ENCODE assay signal across 8 cellular contexts in genomic region chr5:179906795-179907569, GRCh38. TPM values are rescaled to one million over a fixed set of nuclear protein-coding genes. Genes with fewer than 3 reads are reported as not detected.
DNase-seq lines count a peak whose midpoint lies in the region; ATAC-seq and TF ChIP-seq lines count a peak whose summit lies in the region.

No MANE protein-coding gene starts in this region.

- POLR2A ChIA-PET in CD8-positive, alpha-beta T cell (lab: Charles Lee): interaction anchor here (0.8 to 1.9 kb wide), 4 partner anchors 86 to 175 kb away, joined by 3 to 5 read pairs (median 4); partner anchors contain the start of genes MAML1 and SQSTM1
- POLR2A ChIA-PET in OCI-LY7 (lab: Charles Lee): interaction anchor here (0.6 to 0.8 kb wide), 2 partner anchors 28 to 363 kb away, joined by 3 to 6 read pairs; no protein-coding TSS in a partner anchor

- CTCF ChIA-PET in CD8-positive, alpha-beta T cell (lab: Charles Lee): interaction anchor here (0.6 to 2.1 kb wide), 7 partner anchors 50 to 371 kb away, joined by 3 to 11 read pairs (median 4); no protein-coding TSS in a partner anchor
- CTCF ChIA-PET in OCI-LY7 (lab: Charles Lee; ENCODE audit: unreplicated experiment): no interaction called here

- H3K27ac Mint-ChIP-seq in CD8-positive, alpha-beta T cell: peak overlapping the region; percentile 37

- H3K9me3 Mint-ChIP-seq in CD8-positive, alpha-beta T cell: no peaks in the 10 kb centered on the region

- no peaks in the 10 kb centered on the region for H4K20me1 ChIP-seq in OCI-LY7 (ENCODE audit: insufficient read depth, low read length)

- peak overlapping the region; percentile 58 for H3K9ac ChIP-seq in iPS-18a (ENCODE audit: low read length)
- H3K9ac ChIP-seq in skeletal muscle tissue (ENCODE audit: low read depth in 1 of 3, low read length in 3 of 3): peak overlapping the region; percentile 71 to 82 (median 78)

- no peaks in the 10 kb centered on the region for H3K9me3 ChIP-seq in CD8-positive, alpha-beta T cell (ENCODE audit: low read length)
- H3K9me3 ChIP-seq in OCI-LY7 (ENCODE audit: low read length) (no peaks in the 10 kb centered on the region), ascending aorta (no peaks in the 10 kb centered on the region), iPS-18a (ENCODE audit: control insufficient read depth, low read depth, low read length) (no peaks in the 10 kb centered on the region), skeletal muscle tissue (ENCODE audit: control insufficient read depth in 3 of 3, low read length in 3 of 3) (no peaks in the 10 kb centered on the region)

- H3K79me2 ChIP-seq in OCI-LY7 (ENCODE audit: insufficient read depth, low read depth, low read length): peaks cover 21% of the 10 kb centered on the region

- peaks cover 6% of the 10 kb centered on the region for H3K36me3 ChIP-seq in CD8-positive, alpha-beta T cell (ENCODE audit: insufficient read depth, low read length)
- H3K36me3 ChIP-seq in H7 (replicated peaks; ENCODE audit: control insufficient read depth, insufficient read depth, low read length): peaks cover 5% of the 10 kb centered on the region
- peaks cover 31% of the 10 kb centered on the region for H3K36me3 ChIP-seq in OCI-LY7 (ENCODE audit: insufficient read depth, low read length)
- peaks cover 10 to 17% of the 10 kb centered on the region in 2 donors for H3K36me3 ChIP-seq in ascending aorta
- H3K36me3 ChIP-seq in iPS-18a (ENCODE audit: control insufficient read depth, low read depth, low read length): peaks cover 6% of the 10 kb centered on the region
- H3K36me3 ChIP-seq in skeletal muscle tissue (ENCODE audit: control insufficient read depth in 3 of 3, insufficient read depth in 3 of 3, low read length in 3 of 3): peaks cover 15 to 24% (median 17%) of the 10 kb centered on the region in 3 donors

- peak overlapping the region; percentile 95 for H3K4me2 ChIP-seq in OCI-LY7 (ENCODE audit: low read length)

- H3K27me3 Mint-ChIP-seq in CD8-positive, alpha-beta T cell (ENCODE audit: low read depth): no peaks in the 10 kb centered on the region

- TF ChIP-seq CTCF in CD8-positive, alpha-beta T cell (IDR thresholded peaks at IDR 0.05): no peak
- no peak for TF ChIP-seq CTCF in OCI-LY7 (conservative IDR thresholded peaks at IDR 0.05; ENCODE audit: low read length)
- no peak for TF ChIP-seq CTCF in ascending aorta (IDR thresholded peaks at IDR 0.05)

- intact Hi-C loops in CD8-positive, alpha-beta T cell (cut with DNase I, micrococcal nuclease): loop anchor here (1.0 to 10.0 kb wide), 9 partner anchors 49 to 250 kb away; partner anchors contain the start of genes MRNIP (in 2 of the 2), CANX (in 1 of the 2), MAML1 (in 1 of the 2) and RNF130 (in 1 of the 2)
- intact Hi-C loops in OCI-LY7 (cut with micrococcal nuclease; ENCODE audit: unreplicated experiment): loop anchor here (5.0 kb wide), 4 partner anchors 50 to 385 kb away; partner anchors contain the start of genes MAPK9, MGAT4B and MRNIP
- intact Hi-C loops in ascending aorta (cut with DNase I): loop anchor here (2.0 to 5.0 kb wide), 4 partner anchors 48 to 165 kb away; partner anchors contain the start of genes MGAT4B, MRNIP and RNF130

- peaks cover 17% of the 10 kb centered on the region for H3K4me1 ChIP-seq in CD8-positive, alpha-beta T cell (ENCODE audit: insufficient read depth, low read length)
- peaks cover 19% of the 10 kb centered on the region for H3K4me1 ChIP-seq in OCI-LY7 (ENCODE audit: insufficient read depth, low read length, poor library complexity, severe bottlenecking)
- H3K4me1 ChIP-seq in ascending aorta: peaks cover 6 to 16% of the 10 kb centered on the region in 2 donors
- H3K4me1 ChIP-seq in iPS-18a (ENCODE audit: control insufficient read depth, low read depth, low read length): no peaks in the 10 kb centered on the region
- peaks cover 10 to 30% (median 16%) of the 10 kb centered on the region in 3 donors for H3K4me1 ChIP-seq in skeletal muscle tissue (ENCODE audit: control insufficient read depth in 3 of 3, insufficient read depth in 3 of 3, low read length in 3 of 3)

- peak overlapping the region; percentile 86 for H3K4me3 Mint-ChIP-seq in CD8-positive, alpha-beta T cell

- H3K27ac ChIP-seq in CD8-positive, alpha-beta T cell (ENCODE audit: low read depth, low read length): no peak overlapping the region
- no peak overlapping the region for H3K27ac ChIP-seq in OCI-LY7 (ENCODE audit: low read depth, low read length, poor library complexity, severe bottlenecking)
- peak overlapping the region; percentile 76 for H3K27ac ChIP-seq in ascending aorta
- H3K27ac ChIP-seq in iPS-18a (ENCODE audit: low read length): no peak overlapping the region
- peak overlapping the region; percentile 25 for H3K27ac ChIP-seq in skeletal muscle tissue (ENCODE audit: low read depth, low read length)

- peak overlapping the region; percentile 44 for H3K4me3 ChIP-seq in CD8-positive, alpha-beta T cell (ENCODE audit: low read depth, low read length)
- H3K4me3 ChIP-seq in H7 (ENCODE audit: insufficient read depth, low read depth, low read length) (peak overlapping the region; percentile 58), OCI-LY7 (ENCODE audit: low read depth, low read length, poor library complexity, severe bottlenecking) (peak overlapping the region; percentile 86), ascending aorta (peak overlapping the region; percentile 82 to 85), iPS-18a (ENCODE audit: low read length) (peak overlapping the region; percentile 66), skeletal muscle tissue (ENCODE audit: low read length in 3 of 3) (peak overlapping the region; percentile 65 to 79 (median 77))

- H3K27me3 ChIP-seq in CD8-positive, alpha-beta T cell (ENCODE audit: insufficient read depth, low read length): no peaks in the 10 kb centered on the region
- H3K27me3 ChIP-seq in H7 (ENCODE audit: control insufficient read depth, insufficient read depth, low read length) (no peaks in the 10 kb centered on the region), ascending aorta (no peaks in the 10 kb centered on the region), iPS-18a (ENCODE audit: control insufficient read depth, insufficient read depth, low read length) (no peaks in the 10 kb centered on the region), skeletal muscle tissue (ENCODE audit: control insufficient read depth in 3 of 3, insufficient read depth in 3 of 3, low read length in 3 of 3) (no peaks in the 10 kb centered on the region)

- BruUV-seq in OCI-LY7 (replicated peaks; lab: Mats Ljungman, UMichigan): no TSS peak

- H3K9me2 ChIP-seq in OCI-LY7 (ENCODE audit: insufficient read depth, low read length): no peaks in the 10 kb centered on the region

- H2AFZ ChIP-seq in OCI-LY7 (ENCODE audit: low read length): peak overlapping the region; percentile 38; the same call in 1 of the 2 replicates

- DNase-seq in CD8-positive, alpha-beta T cell: peak in 4 of 7 experiments; percentile 16 to 51 (median 41)
- DNase-seq in H7: peak; percentile 84
- peak; percentile 48 for DNase-seq in OCI-LY7 (ENCODE audit: low spot score)
- DNase-seq in ascending aorta (ENCODE audit: low spot score in 2 of 2): no peak
- DNase-seq in NCI-H510A (lab: John Stamatoyannopoulos, UW): no peak

- ATAC-seq in CD8-positive, alpha-beta T cell: no peak
- ATAC-seq in GM18498 (IDR thresholded peaks at IDR 0.05; ENCODE audit: unreplicated experiment): no peak

- peaks cover 21% of the 10 kb centered on the region for H3K36me3 Mint-ChIP-seq in CD8-positive, alpha-beta T cell

- peaks cover 15% of the 10 kb centered on the region for H3K4me1 Mint-ChIP-seq in CD8-positive, alpha-beta T cell (ENCODE audit: low read depth)

RNA-seq across cellular contexts. Expression of gene TBC1D9B, which starts 0.7 kb away (rescaled TPM):
- total RNA-seq in CD8-positive, alpha-beta T cell: 10 to 100 TPM; 39.7 to 48.1 TPM
- total RNA-seq in H7 (2014; rRNA removed; shearing (Covaris generic)): 48.1 and 61.2 TPM in 2 replicates
- total RNA-seq in OCI-LY7 (2014; rRNA removed; shearing (Covaris generic)): 49.4 and 52.2 TPM in 2 replicates
- total RNA-seq in OCI-LY7 (2022) (93.6 and 106 TPM in 2 replicates), ascending aorta (220 TPM), skeletal muscle tissue (32.9 TPM)

RNA-seq across cellular contexts. Expression of gene MRNIP, which starts 48.4 kb away (rescaled TPM):
- total RNA-seq in CD8-positive, alpha-beta T cell: 10 to 100 TPM; 30.0 to 38.5 TPM
- total RNA-seq in H7 (2014; rRNA removed; shearing (Covaris generic)): 34.7 and 56.2 TPM in 2 replicates
- 76.2 and 78.7 TPM in 2 replicates for total RNA-seq in OCI-LY7 (2014; rRNA removed; shearing (Covaris generic))
- total RNA-seq in OCI-LY7 (2022) (70.5 and 76.5 TPM in 2 replicates), ascending aorta (17.3 TPM), skeletal muscle tissue (21.4 TPM)

Comparison
In these comparisons a context has a peak if more than half of its experiments do, and no peak if none do; other contexts are left out.
1. DNase-seq: peak in CD8-positive, alpha-beta T cell (4 of 7), H7 (single experiment) and OCI-LY7 (single experiment); none in ascending aorta (0 of 2) and NCI-H510A (single experiment).
2. H3K27ac ChIP-seq: peak in ascending aorta (2 of 2) and skeletal muscle tissue (single experiment); none in CD8-positive, alpha-beta T cell (single experiment), OCI-LY7 (single experiment) and iPS-18a (single experiment).
3. Peak in every context shown above with its lines, with median percentiles within 50 percentile points of each other: H3K4me3 ChIP-seq.